Comparison of ENCODE assay signal across 21 cellular contexts in the genomic region with DNA sequence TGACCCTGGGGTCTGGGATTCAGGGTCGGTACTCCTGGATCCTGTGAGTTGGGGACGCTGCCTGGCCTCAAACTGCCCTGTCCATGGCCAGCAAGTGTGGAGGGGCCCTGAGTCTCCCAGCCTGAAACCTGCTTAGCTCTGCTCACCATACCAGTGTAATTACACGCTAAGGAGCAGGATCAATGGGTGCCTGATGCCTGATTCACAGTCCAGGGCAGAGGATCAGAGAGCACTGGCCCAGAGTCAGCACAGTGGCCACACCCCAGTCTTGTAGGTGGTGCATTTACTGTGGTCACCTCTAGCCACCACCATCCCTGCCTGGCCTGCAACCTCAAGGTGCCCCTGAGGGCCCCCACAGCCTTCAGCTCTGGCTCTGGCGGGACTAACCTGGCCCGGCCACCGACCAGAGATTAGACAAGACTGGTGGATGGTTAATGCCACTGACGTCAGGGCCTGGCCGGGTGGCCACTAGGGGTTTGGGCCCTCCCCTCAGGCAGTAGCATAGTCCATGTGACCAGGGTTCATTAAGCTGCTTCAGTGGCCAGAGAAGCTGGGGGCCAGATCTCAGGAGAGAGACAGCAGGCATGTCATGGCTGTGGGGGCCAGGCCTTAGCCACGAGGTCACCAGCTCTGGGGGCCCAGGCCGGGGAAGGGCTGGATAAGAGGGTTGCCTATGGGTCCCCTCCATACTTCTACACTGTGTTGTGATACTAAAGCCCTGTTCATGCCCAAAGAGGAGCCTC. TPM values are rescaled to one million over a fixed set of nuclear protein-coding genes. Genes with fewer than 3 reads are reported as not detected.
DNase-seq lines count a peak whose midpoint lies in the region; ATAC-seq and TF ChIP-seq lines count a peak whose summit lies in the region.
"Had no signal": no experiment of that assay in that cellular context is flagged by ENCODE, and none has a peak within 500 bp of the region (broad histone marks: within the 10 kb centered on the region; RNA-seq: fewer than 3 reads in every experiment).

No MANE protein-coding gene starts in this region.

- no peaks in the 10 kb centered on the region for H3K79me2 ChIP-seq in HCT116 (ENCODE audit: insufficient read depth, low read length)

- H4K20me1 ChIP-seq in HCT116 (ENCODE audit: insufficient read depth) = no peaks in the 10 kb centered on the region

- H3K4me2 ChIP-seq in HCT116 (ENCODE audit: low read length) = 0 out of 2 replicates have a peak overlapping the region, but pooled peaks have one; percentile 7
- H3K4me2 ChIP-seq: GM23338 had no signal

- RAD21 ChIA-PET in HCT116 (lab: Charles Lee; ENCODE audit: low non-redundant PET in 1 of 2, low total read pairs in 2 of 2, uncharacterized antibody in 2 of 2, unreplicated experiment in 2 of 2) = no interaction called here

- peaks cover 10 to 41% of the 10 kb centered on the region in 2 experiments; a peak in 3 of 4 replicates for H3K4me1 ChIP-seq in HCT116 (ENCODE audit: control insufficient read depth in 1 of 2, insufficient read depth in 2 of 2, low read length in 2 of 2)

- H2AFZ ChIP-seq in HCT116 (ENCODE audit: low read depth, low read length, poor library complexity, severe bottlenecking) = no peak overlapping the region
- H2AFZ ChIP-seq: GM23338 had no signal

- DNase-seq in HCT116 (ENCODE audit: low read depth, low spot score) = no peak
- DNase-seq in SK-MEL-5 (ENCODE audit: low read depth, low spot score) = peak; percentile 43
- DNase-seq in kidney tubule cell (ENCODE audit: low spot score) = peak; percentile 42
- peak; percentile 51 for DNase-seq in retinal pigment epithelial cell (ENCODE audit: low read depth)
- no peak for DNase-seq in DMS53 treated with DMSO at 0.1 percent for 48 hours (lab: John Stamatoyannopoulos, UW; ENCODE audit: unreplicated experiment)
- DNase-seq in HT-29 (ENCODE audit: low spot score) = no peak
- DNase-seq in putamen (ENCODE audit: low spot score) = no peak
- DNase-seq: activated gamma-delta T cell; adrenal gland; CD8-positive, alpha-beta T cell; cortex of kidney; GF-D8; lower lobe of right lung; NCI-H1105 treated with DMSO at 0.1 percent for 48 hours; NCI-H2107; NCI-H524 treated with DMSO at 0.1 percent for 48 hours; occipital lobe; stimulated activated CD4-positive, alpha-beta T cell treated with anti-CD3 and anti-CD28 coated beads, Interleukin-2, amount 100 ng/mL, for 24 hours; stimulated activated naive CD4-positive, alpha-beta T cell had no signal

- H3K9ac ChIP-seq in HCT116 (ENCODE audit: low read length) = no peak overlapping the region

- no peak overlapping the region for H3K27ac ChIP-seq in HCT116 (ENCODE audit: low read depth, low read length)
- H3K27ac ChIP-seq: adrenal gland, lower lobe of right lung, thoracic aorta had no signal

- no peak for TF ChIP-seq RAD21 in HCT116 (IDR thresholded peaks at IDR 0.05; ENCODE audit: low read depth)

- POLR2A ChIA-PET in HCT116 (lab: Charles Lee) = no interaction called here

- ATAC-seq in HCT116 = no peak
- ATAC-seq: CD8-positive, alpha-beta T cell; GM23338; lower lobe of right lung had no signal

- CTCF ChIA-PET in HCT116 (lab: Charles Lee) = interaction anchor here (0.7 to 1.7 kb wide), 3 partner anchors 10 to 25 kb away, joined by 3 to 6 read pairs (median 5); no protein-coding TSS in a partner anchor

- TF ChIP-seq POLR2A in HCT116 (IDR thresholded peaks at IDR 0.05; ENCODE audit: borderline replicate concordance, extremely low read depth, insufficient read depth, insufficient read length) = no peak

- H3K36me3 ChIP-seq in HCT116 (ENCODE audit: control insufficient read depth in 1 of 2, insufficient read depth in 2 of 2, low read length in 2 of 2) = no peaks in the 10 kb centered on the region
- H3K36me3 ChIP-seq: adrenal gland, lower lobe of right lung, thoracic aorta had no signal

- TF ChIP-seq CTCF in HCT116 (IDR thresholded peaks at IDR 0.05 in 2 of 3, conservative IDR thresholded peaks at IDR 0.05 in 1 of 3; ENCODE audit: borderline replicate concordance in 1 of 3, insufficient read depth in 1 of 3, low read depth in 2 of 3, low read length in 2 of 3) = 0 out of 6 replicates have a peak, but pooled peaks of 1 of the 3 experiments have one; percentile 12
- peak; percentile 22 for TF ChIP-seq CTCF in retinal pigment epithelial cell (conservative IDR thresholded peaks at IDR 0.05; ENCODE audit: low read depth, low read length)

- H3K9me2 ChIP-seq in HCT116 (ENCODE audit: insufficient read depth) = no peaks in the 10 kb centered on the region

- no peaks in the 10 kb centered on the region for H3K27me3 ChIP-seq in HCT116 (ENCODE audit: insufficient read depth, low read length)

- no peaks in the 10 kb centered on the region for H3K9me3 ChIP-seq in HCT116 (ENCODE audit: control insufficient read depth in 1 of 2, insufficient read depth in 1 of 2, low read depth in 1 of 2, low read length in 2 of 2)
- H3K9me3 ChIP-seq: adrenal gland, lower lobe of right lung, thoracic aorta had no signal

- H3K4me3 ChIP-seq in HCT116 (replicated peaks in 1 of 2; ENCODE audit: low read depth in 1 of 2, low read length in 2 of 2) = no peak overlapping the region
- no peak overlapping the region for H3K4me3 ChIP-seq in retinal pigment epithelial cell (ENCODE audit: low read length)
- H3K4me3 ChIP-seq: adrenal gland, GM23338, lower lobe of right lung, thoracic aorta had no signal

- no TSS peak for BruUV-seq in HCT116 (replicated peaks; lab: Mats Ljungman, UMichigan)

- intact Hi-C loops in HCT116 (cut with micrococcal nuclease) = no loop called here

- in situ Hi-C loops in SK-MEL-5 (cut with HindIII; ENCODE audit: low pct_unique_long_range_greater_than_20kb, low sequenced_read_pairs) = no loop called here

TF ChIP-seq in HCT116, 20 proteins besides CTCF, POLR2A, EP300 and RAD21 (continues in another document):
- TF ChIP-seq FOSL1 (IDR thresholded peaks at IDR 0.05; ENCODE audit: low read depth) = no peak
- TF ChIP-seq, protein P1, sequence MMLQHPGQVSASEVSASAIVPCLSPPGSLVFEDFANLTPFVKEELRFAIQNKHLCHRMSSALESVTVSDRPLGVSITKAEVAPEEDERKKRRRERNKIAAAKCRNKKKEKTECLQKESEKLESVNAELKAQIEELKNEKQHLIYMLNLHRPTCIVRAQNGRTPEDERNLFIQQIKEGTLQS (IDR thresholded peaks at IDR 0.05) = no peak
- TF ChIP-seq EGR1 (IDR thresholded peaks at IDR 0.05; ENCODE audit: low read depth) = no peak
- TF ChIP-seq JUND (IDR thresholded peaks at IDR 0.05) = no peak
- TF ChIP-seq ZFX (IDR thresholded peaks at IDR 0.05) = no peak
- TF ChIP-seq YY1 (IDR thresholded peaks at IDR 0.05; ENCODE audit: extremely low read depth, insufficient replicate concordance, low read depth, low read length) = no peak
- no peak for TF ChIP-seq ELF1 (IDR thresholded peaks at IDR 0.05; ENCODE audit: borderline replicate concordance, low read depth)
- no peak for TF ChIP-seq SIN3A (IDR thresholded peaks at IDR 0.05; ENCODE audit: low read depth)
- TF ChIP-seq CEBPB (IDR thresholded peaks at IDR 0.05; ENCODE audit: low read depth) = no peak
- TF ChIP-seq, protein P2, sequence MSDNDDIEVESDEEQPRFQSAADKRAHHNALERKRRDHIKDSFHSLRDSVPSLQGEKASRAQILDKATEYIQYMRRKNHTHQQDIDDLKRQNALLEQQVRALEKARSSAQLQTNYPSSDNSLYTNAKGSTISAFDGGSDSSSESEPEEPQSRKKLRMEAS (IDR thresholded peaks at IDR 0.05) = no peak
- TF ChIP-seq EZH2phosphoT487 (IDR thresholded peaks at IDR 0.05; ENCODE audit: borderline replicate concordance) = no peak
- no peak for TF ChIP-seq ZNF274 (IDR thresholded peaks at IDR 0.05; ENCODE audit: low read depth, low read length)
- TF ChIP-seq SRF (IDR thresholded peaks at IDR 0.05; ENCODE audit: low read depth) = no peak
- no peak for TF ChIP-seq EZH2 (IDR thresholded peaks at IDR 0.05)

RNA-seq across cellular contexts. Expression of a gene that starts 3.3 kb away (rescaled TPM):
- total RNA-seq in HCT116 (2021; ENCODE audit: unreplicated experiment) = 3.1 TPM
- 4.3 and 4.6 TPM in 2 replicates for polyA plus RNA-seq in HCT116 (2012)
- 0.13 and 0.42 TPM in 2 replicates for total RNA-seq in SK-MEL-5 (2014; rRNA removed; shearing (Covaris generic))
- polyA plus RNA-seq in SK-MEL-5 (2015; cell fraction: cytosol; rRNA removed) = not detected in 2 replicates
- polyA plus RNA-seq in SK-MEL-5 (2015; cell fraction: nucleus; rRNA removed) = 0.22 TPM in 1 of 2 replicates, not detected in the other
- 0.70 TPM in 1 of 2 replicates, not detected in the other for total RNA-seq in HT-29 (2014; rRNA removed; shearing (Covaris generic))
- total RNA-seq: lower lobe of right lung had no signal

RNA-seq across cellular contexts. Expression of a gene that starts 10.3 kb away (rescaled TPM):
- not detected for total RNA-seq in HCT116 (2021; ENCODE audit: unreplicated experiment)
- polyA plus RNA-seq in HCT116 (2012) = 0.13 and 0.30 TPM in 2 replicates
- not detected in 2 replicates for total RNA-seq in SK-MEL-5 (2014; rRNA removed; shearing (Covaris generic))
- polyA plus RNA-seq in SK-MEL-5 (2015; cell fraction: cytosol; rRNA removed) = not detected in 2 replicates
- polyA plus RNA-seq in SK-MEL-5 (2015; cell fraction: nucleus; rRNA removed) = not detected in 2 replicates
- total RNA-seq in HT-29 (2014; rRNA removed; shearing (Covaris generic)) = 0.18 TPM in 1 of 2 replicates, not detected in the other
- total RNA-seq: adrenal gland, GM23338, lower lobe of right lung, occipital lobe had no signal
- polyA plus RNA-seq: adrenal gland, GM23338 had no signal

RNA-seq across cellular contexts. Expression of a gene that starts 34.3 kb away (rescaled TPM):
- 170 TPM for total RNA-seq in HCT116 (2021; ENCODE audit: unreplicated experiment)
- polyA plus RNA-seq in HCT116 (2012) = 214 and 262 TPM in 2 replicates
- 73.8 and 77.3 TPM in 2 replicates for total RNA-seq in SK-MEL-5 (2014; rRNA removed; shearing (Covaris generic))
- polyA plus RNA-seq in SK-MEL-5 (2015; cell fraction: cytosol; rRNA removed) = 114 and 150 TPM in 2 replicates
- polyA plus RNA-seq in SK-MEL-5 (2015; cell fraction: nucleus; rRNA removed) = 34.3 and 42.2 TPM in 2 replicates
- total RNA-seq in HT-29 (2014; rRNA removed; shearing (Covaris generic)) = 167 and 168 TPM in 2 replicates

RNA-seq across cellular contexts. Expression of a gene that starts 46.6 kb away (rescaled TPM):
- total RNA-seq in HCT116 (2021; ENCODE audit: unreplicated experiment) = 15.7 TPM
- polyA plus RNA-seq in HCT116 (2012) = 17.5 and 21.1 TPM in 2 replicates
- 1.5 and 2.5 TPM in 2 replicates for total RNA-seq in SK-MEL-5 (2014; rRNA removed; shearing (Covaris generic))
- 6.1 and 8.6 TPM in 2 replicates for polyA plus RNA-seq in SK-MEL-5 (2015; cell fraction: cytosol; rRNA removed)
- 1.8 and 3.1 TPM in 2 replicates for polyA plus RNA-seq in SK-MEL-5 (2015; cell fraction: nucleus; rRNA removed)
- 14.6 and 16.5 TPM in 2 replicates for total RNA-seq in HT-29 (2014; rRNA removed; shearing (Covaris generic))

Comparison
In these comparisons a context has a peak if more than half of its experiments do, and no peak if none do; other contexts are left out.
1. DNase-seq: peak in SK-MEL-5 (single experiment), kidney tubule cell (single experiment) and retinal pigment epithelial cell (single experiment); none in HCT116 (single experiment), DMS53 treated with DMSO at 0.1 percent for 48 hours (single experiment), HT-29 (single experiment) and putamen (single experiment).